12 cellular contexts compared by ENCODE assay signal in the genomic region with DNA sequence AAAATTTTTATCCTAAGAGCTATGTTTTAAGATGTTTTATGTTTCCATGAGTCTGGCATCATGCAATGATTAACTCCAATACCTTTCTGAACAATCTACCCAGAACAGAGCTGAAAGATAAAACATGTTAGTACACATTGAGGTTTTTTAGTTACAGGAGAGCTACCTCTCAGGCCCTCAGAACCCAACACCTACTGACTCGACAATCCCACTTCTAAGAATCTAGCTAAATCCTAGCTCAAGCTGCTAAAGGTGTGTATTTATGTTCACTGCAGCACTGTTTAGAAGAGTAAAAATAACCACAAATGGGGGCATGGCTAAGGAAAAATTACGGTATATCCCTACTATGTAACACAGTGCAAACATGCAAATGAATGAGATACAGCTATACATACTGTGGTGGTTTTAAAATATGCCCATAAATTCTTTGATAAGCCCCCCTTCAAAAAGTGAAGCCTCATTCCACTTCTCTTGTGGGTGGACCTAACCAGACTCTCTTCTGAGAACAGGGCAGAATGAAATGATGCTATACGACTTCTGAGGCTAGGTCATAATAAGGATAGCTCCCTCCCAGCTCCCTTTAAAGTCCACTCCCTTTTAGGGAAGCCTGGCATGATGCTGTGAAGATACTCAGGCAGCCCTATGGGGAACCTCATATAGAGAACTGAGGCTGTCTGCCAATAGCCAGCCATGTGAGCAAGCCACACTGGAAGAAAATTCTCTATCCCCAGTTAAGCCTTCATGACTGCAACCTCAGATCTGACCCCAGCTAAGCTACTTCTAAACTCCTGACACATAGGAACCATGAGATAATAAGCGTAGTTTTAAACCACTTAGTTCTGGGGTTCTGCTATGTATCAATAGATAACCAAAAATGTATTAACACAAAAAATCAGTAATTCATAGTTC. TPM values are rescaled to one million over a fixed set of nuclear protein-coding genes. Genes with fewer than 3 reads are reported as not detected.
DNase-seq lines count a peak whose midpoint lies in the region; ATAC-seq and TF ChIP-seq lines count a peak whose summit lies in the region.
"Had no signal": no experiment of that assay in that cellular context is flagged by ENCODE, and none has a peak within 500 bp of the region (broad histone marks: within the 10 kb centered on the region; RNA-seq: fewer than 3 reads in every experiment).

No MANE protein-coding gene starts in this region.

- BruUV-seq in Caco-2 (replicated peaks; lab: Mats Ljungman, UMichigan), result no TSS peak

- no peak overlapping the region for H3K4me3 Mint-ChIP-seq in Caco-2 (ENCODE audit: unreplicated experiment)
- peak overlapping the region; percentile 10 for H3K4me3 Mint-ChIP-seq in activated naive CD8-positive, alpha-beta T cell treated with anti-CD3 and anti-CD28 coated beads, Interleukin-2, amount 10 ng/mL, durations not matched to agents 7 days and 5 days
- peak overlapping the region; percentile 5 to 65 (median 44) for H3K4me3 Mint-ChIP-seq in naive thymus-derived CD4-positive, alpha-beta T cell

- peaks cover 51% of the 10 kb centered on the region for H3K4me1 ChIP-seq in Caco-2
- H3K4me1 ChIP-seq in naive thymus-derived CD4-positive, alpha-beta T cell (ENCODE audit: control insufficient read depth in 2 of 2, insufficient read depth in 2 of 2, low read length in 2 of 2), result peaks cover 4 to 61% of the 10 kb centered on the region in 2 donors

- intact Hi-C loops in Caco-2 (cut with micrococcal nuclease; ENCODE audit: unreplicated experiment), result no loop called here
- intact Hi-C loops in naive thymus-derived CD4-positive, alpha-beta T cell (cut with micrococcal nuclease), result loop anchor here in 1 of 2 donors (1.0 kb wide), 1 partner anchor 28 kb away; no protein-coding TSS in a partner anchor

- peak overlapping the region; percentile 29 for H3K27ac Mint-ChIP-seq in Caco-2 (ENCODE audit: unreplicated experiment)
- peak overlapping the region; percentile 52 for H3K27ac Mint-ChIP-seq in activated naive CD8-positive, alpha-beta T cell treated with anti-CD3 and anti-CD28 coated beads, Interleukin-2, amount 10 ng/mL, durations not matched to agents 7 days and 5 days
- peak overlapping the region; percentile 38 to 93 (median 79) for H3K27ac Mint-ChIP-seq in naive thymus-derived CD4-positive, alpha-beta T cell

- ATAC-seq in activated naive CD8-positive, alpha-beta T cell treated with anti-CD3 and anti-CD28 coated beads, Interleukin-2, amount 10 ng/mL, durations not matched to agents 7 days and 5 days (ENCODE audit: low read depth), result peak; percentile 55
- ATAC-seq in naive thymus-derived CD4-positive, alpha-beta T cell, result peak; percentile 64

- peak overlapping the region; percentile 43 for H3K27ac ChIP-seq in naive thymus-derived CD4-positive, alpha-beta T cell (ENCODE audit: low read depth, low read length)

- no peak overlapping the region for H3K4me3 ChIP-seq in Caco-2 (ENCODE audit: low read depth, low read length)
- H3K4me3 ChIP-seq in naive thymus-derived CD4-positive, alpha-beta T cell (ENCODE audit: low read length), result no peak overlapping the region

- peaks cover 15% of the 10 kb centered on the region for H3K9me3 Mint-ChIP-seq in Caco-2 (ENCODE audit: unreplicated experiment)
- peaks cover 4% of the 10 kb centered on the region for H3K9me3 Mint-ChIP-seq in activated naive CD8-positive, alpha-beta T cell treated with anti-CD3 and anti-CD28 coated beads, Interleukin-2, amount 10 ng/mL, durations not matched to agents 7 days and 5 days
- H3K9me3 Mint-ChIP-seq in naive thymus-derived CD4-positive, alpha-beta T cell, result peaks cover 0 to 8% (median 0%) of the 10 kb centered on the region in 11 donors

- TF ChIP-seq CTCF in Caco-2 (IDR thresholded peaks at IDR 0.05; ENCODE audit: insufficient read depth in 1 of 2, low read depth in 1 of 2, low read length in 1 of 2, severe bottlenecking in 1 of 2, unreplicated experiment in 1 of 2), result no peak

- POLR2A ChIA-PET in Caco-2 (lab: Charles Lee), result no interaction called here
- POLR2A ChIA-PET in activated naive CD8-positive, alpha-beta T cell treated with anti-CD3 and anti-CD28 coated beads, Interleukin-2, amount 10 ng/mL, durations not matched to agents 7 days and 5 days (lab: Charles Lee), result interaction anchor here (1.2 kb wide), 1 partner anchor 29 kb away, joined by 3 read pairs; no protein-coding TSS in a partner anchor
- POLR2A ChIA-PET in naive thymus-derived CD4-positive, alpha-beta T cell (lab: Charles Lee), result interaction anchor here (0.5 to 2.5 kb wide), 10 partner anchors 8 to 107 kb away, joined by 3 to 9 read pairs (median 4); no protein-coding TSS in a partner anchor

- no peaks in the 10 kb centered on the region for H3K27me3 Mint-ChIP-seq in Caco-2 (ENCODE audit: insufficient read depth, unreplicated experiment)
- no peaks in the 10 kb centered on the region for H3K27me3 Mint-ChIP-seq in activated naive CD8-positive, alpha-beta T cell treated with anti-CD3 and anti-CD28 coated beads, Interleukin-2, amount 10 ng/mL, durations not matched to agents 7 days and 5 days
- no peaks in the 10 kb centered on the region for H3K27me3 Mint-ChIP-seq in naive thymus-derived CD4-positive, alpha-beta T cell

- H3K27me3 ChIP-seq in Caco-2 (replicated peaks; ENCODE audit: control insufficient read depth, insufficient read depth, low read length), result no peaks in the 10 kb centered on the region
- H3K27me3 ChIP-seq in naive thymus-derived CD4-positive, alpha-beta T cell (ENCODE audit: control insufficient read depth in 2 of 2, insufficient read depth in 2 of 2, low read length in 2 of 2), result no peaks in the 10 kb centered on the region

- peaks cover 53% of the 10 kb centered on the region for H3K4me1 Mint-ChIP-seq in Caco-2 (ENCODE audit: low read depth, unreplicated experiment)
- peaks cover 51% of the 10 kb centered on the region for H3K4me1 Mint-ChIP-seq in activated naive CD8-positive, alpha-beta T cell treated with anti-CD3 and anti-CD28 coated beads, Interleukin-2, amount 10 ng/mL, durations not matched to agents 7 days and 5 days
- H3K4me1 Mint-ChIP-seq in naive thymus-derived CD4-positive, alpha-beta T cell, result peaks cover 68 to 98% (median 92%) of the 10 kb centered on the region in 7 donors

- 0 out of 2 replicates have a peak, but pooled peaks cover 2% of the 10 kb centered on the region for H3K36me3 ChIP-seq in Caco-2 (ENCODE audit: control insufficient read depth, insufficient read depth, low read length)
- H3K36me3 ChIP-seq in naive thymus-derived CD4-positive, alpha-beta T cell (ENCODE audit: control insufficient read depth in 2 of 3, insufficient read depth in 3 of 3, low read length in 3 of 3), result no peaks in the 10 kb centered on the region

- CTCF ChIA-PET in Caco-2 (lab: Charles Lee), result interaction anchor here (1.5 kb wide), 1 partner anchor 33 kb away, joined by 7 read pairs; no protein-coding TSS in a partner anchor
- CTCF ChIA-PET in naive thymus-derived CD4-positive, alpha-beta T cell (lab: Charles Lee), result interaction anchor here (1.0 to 1.9 kb wide), 6 partner anchors 10 to 78 kb away, joined by 3 to 8 read pairs (median 4); no protein-coding TSS in a partner anchor

- peaks cover 30% of the 10 kb centered on the region for H3K36me3 Mint-ChIP-seq in Caco-2 (ENCODE audit: insufficient read depth, unreplicated experiment)
- H3K36me3 Mint-ChIP-seq in activated naive CD8-positive, alpha-beta T cell treated with anti-CD3 and anti-CD28 coated beads, Interleukin-2, amount 10 ng/mL, durations not matched to agents 7 days and 5 days, result peaks cover 55% of the 10 kb centered on the region
- peaks cover 0 to 41% (median 24%) of the 10 kb centered on the region in 5 donors for H3K36me3 Mint-ChIP-seq in naive thymus-derived CD4-positive, alpha-beta T cell

- no peak for DNase-seq in Caco-2
- peak; percentile 26 for DNase-seq in MV-4-11 (lab: John Stamatoyannopoulos, UW)
- no peak for DNase-seq in activated naive CD8-positive, alpha-beta T cell treated with anti-CD3 and anti-CD28 coated beads, Interleukin-2, amount 10 ng/mL, durations not matched to agents 7 days and 5 days
- DNase-seq in naive thymus-derived CD4-positive, alpha-beta T cell, result peak in 1 of 9 donors; percentile 23
- DNase-seq in G401 (ENCODE audit: low spot score), result no peak
- DNase-seq in NCI-H1417 treated with DMSO at 0.1 percent for 48 hours (lab: John Stamatoyannopoulos, UW), result no peak
- no peak for DNase-seq in germinal center (ENCODE audit: low spot score)
- no peak for DNase-seq in DMS 273 treated with DMSO at 0.1 percent for 48 hours (lab: John Stamatoyannopoulos, UW)
- DNase-seq: DMS79; effector CD8-positive, alpha-beta T cell; NK-92 treated with Interleukin-12 subunit alpha and Interleukin-12 subunit beta, amount 100 ng/mL, for 24 hours; T1000 had no signal

- in situ Hi-C loops in G401 (cut with HindIII; ENCODE audit: low sequenced_read_pairs), result no loop called here

- no peaks in the 10 kb centered on the region for H3K9me3 ChIP-seq in Caco-2
- H3K9me3 ChIP-seq in naive thymus-derived CD4-positive, alpha-beta T cell (ENCODE audit: control insufficient read depth in 2 of 3, low read length in 3 of 3), result no peaks in the 10 kb centered on the region

RNA-seq across cellular contexts. Expression of gene TMEM123, which starts 29.5 kb away (rescaled TPM):
- 400 and 431 TPM in 2 replicates for total RNA-seq in Caco-2 (2022)
- total RNA-seq in activated naive CD8-positive, alpha-beta T cell treated with anti-CD3 and anti-CD28 coated beads, Interleukin-2, amount 10 ng/mL, durations not matched to agents 7 days and 5 days, result 100 to 1,000 TPM; 490 to 493 TPM
- 100 to 1,000 TPM; 270 to 495 (median 437) TPM for total RNA-seq in naive thymus-derived CD4-positive, alpha-beta T cell
- 100 to 1,000 TPM; 811 to 922 TPM for polyA plus RNA-seq in naive thymus-derived CD4-positive, alpha-beta T cell
- 78.0 and 104 TPM in 2 replicates for total RNA-seq in G401 (2014; rRNA removed; shearing (Covaris generic))

Comparison
In these comparisons a context has a peak if more than half of its experiments do, and no peak if none do; other contexts are left out.
1. H3K27ac Mint-ChIP-seq: peak in every context shown above with its lines; median percentile 79 in naive thymus-derived CD4-positive, alpha-beta T cell; 52 in activated naive CD8-positive, alpha-beta T cell treated with anti-CD3 and anti-CD28 coated beads, Interleukin-2, amount 10 ng/mL, durations not matched to agents 7 days and 5 days; 29 in Caco-2.